In the genomic region with DNA sequence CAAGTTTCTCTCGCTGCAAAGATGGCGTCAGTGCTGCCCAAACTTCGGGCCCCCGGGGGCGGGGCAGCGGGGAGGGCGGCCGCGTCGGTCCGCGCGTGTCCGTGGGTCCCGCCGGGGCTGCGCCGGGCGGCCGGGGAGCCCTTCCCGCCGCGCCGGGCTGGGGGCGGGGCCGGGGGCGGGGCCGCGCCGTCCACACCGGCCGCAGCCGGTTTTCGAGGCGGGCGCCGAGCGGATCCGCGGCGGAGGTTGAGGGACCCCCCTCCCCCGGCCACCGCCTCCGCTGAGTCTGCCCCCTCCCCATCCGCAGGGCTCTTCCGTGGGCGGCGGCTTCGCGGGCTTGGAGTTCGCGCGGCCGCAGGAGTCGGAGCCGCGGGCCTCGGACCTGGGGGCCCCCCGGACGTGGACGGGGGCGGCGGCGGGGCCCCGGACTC, we compare ENCODE assay signal across 8 cellular contexts. TPM values are rescaled to one million over a fixed set of nuclear protein-coding genes. Genes with fewer than 3 reads are reported as not detected.
DNase-seq lines count a peak whose midpoint lies in the region; ATAC-seq and TF ChIP-seq lines count a peak whose summit lies in the region.

No MANE protein-coding gene starts in this region.

- H3K4me3 ChIP-seq in GM06990 (replicated peaks; ENCODE audit: low read depth, low read length) (peak overlapping the region; percentile 63), stomach (peak overlapping the region; percentile 65 to 85 (median 68))

- peaks cover 43 to 67% (median 59%) of the 10 kb centered on the region in 4 donors for H3K4me1 ChIP-seq in stomach

- ATAC-seq in HG02973 (IDR thresholded peaks at IDR 0.05; ENCODE audit: unreplicated experiment) (peak; percentile 2), T-helper 17 cell (peak; percentile 4), GM18907 (IDR thresholded peaks at IDR 0.05; ENCODE audit: unreplicated experiment) (no peak)

- H3K27me3 ChIP-seq in GM06990 (replicated peaks; ENCODE audit: control insufficient read depth, insufficient read depth, low read length) = no peaks in the 10 kb centered on the region
- peaks cover 0 to 6% (median 0%) of the 10 kb centered on the region in 3 donors for H3K27me3 ChIP-seq in stomach

- H3K27ac ChIP-seq in stomach = peak overlapping the region; percentile 83 to 97 (median 93)

- no peak for TF ChIP-seq POLR2A in stomach (IDR thresholded peaks at IDR 0.05)

- TF ChIP-seq EP300 in stomach (IDR thresholded peaks at IDR 0.05) = no peak

- no peaks in the 10 kb centered on the region for H3K9me3 ChIP-seq in T-helper 17 cell (ENCODE audit: control insufficient read depth, low read length, poor library complexity, severe bottlenecking)
- H3K9me3 ChIP-seq in stomach = no peaks in the 10 kb centered on the region

- H3K27ac Mint-ChIP-seq in T-helper 17 cell = no peak overlapping the region
- H3K27ac Mint-ChIP-seq in dendritic cell treated with granulocyte-macrophage colony-stimulating factor and Interleukin-4, amounts not matched to agents 40 ng/mL and 50 ng/mL, for 4 days = no peak overlapping the region

- WGBS in stomach, 5 donors = 0 to 1% (median 0%) methylated on average over 13 to 64 of the region's 65 CpGs; no CpG with 5 or more reads in 1 of the 5 donors

- DNase-seq in GM06990 (ENCODE audit: extremely low read depth, insufficient read length) (peak; percentile 55), T-helper 17 cell (peak in 2 of 3 donors; percentile 67 to 68), left kidney (ENCODE audit: low read depth, low spot score) (peak; percentile 79), stomach (no peak), COLO829 (ENCODE audit: low spot score) (no peak)

- peaks cover 15% of the 10 kb centered on the region for H3K4me1 Mint-ChIP-seq in T-helper 17 cell
- H3K4me1 Mint-ChIP-seq in dendritic cell treated with granulocyte-macrophage colony-stimulating factor and Interleukin-4, amounts not matched to agents 40 ng/mL and 50 ng/mL, for 4 days (ENCODE audit: low read depth) = peaks cover 47% of the 10 kb centered on the region

- H3K36me3 Mint-ChIP-seq in T-helper 17 cell (ENCODE audit: low read depth) = no peaks in the 10 kb centered on the region
- peaks cover 37% of the 10 kb centered on the region for H3K36me3 Mint-ChIP-seq in dendritic cell treated with granulocyte-macrophage colony-stimulating factor and Interleukin-4, amounts not matched to agents 40 ng/mL and 50 ng/mL, for 4 days (ENCODE audit: low read depth)

- peak overlapping the region; percentile 74 for H3K4me3 Mint-ChIP-seq in T-helper 17 cell
- peak overlapping the region; percentile 64 for H3K4me3 Mint-ChIP-seq in dendritic cell treated with granulocyte-macrophage colony-stimulating factor and Interleukin-4, amounts not matched to agents 40 ng/mL and 50 ng/mL, for 4 days

- H3K27me3 Mint-ChIP-seq in T-helper 17 cell = no peaks in the 10 kb centered on the region
- H3K27me3 Mint-ChIP-seq in dendritic cell treated with granulocyte-macrophage colony-stimulating factor and Interleukin-4, amounts not matched to agents 40 ng/mL and 50 ng/mL, for 4 days = peaks cover 33% of the 10 kb centered on the region

- H3K9me3 Mint-ChIP-seq in dendritic cell treated with granulocyte-macrophage colony-stimulating factor and Interleukin-4, amounts not matched to agents 40 ng/mL and 50 ng/mL, for 4 days = no peaks in the 10 kb centered on the region

- intact Hi-C loops in dendritic cell treated with granulocyte-macrophage colony-stimulating factor and Interleukin-4, amounts not matched to agents 40 ng/mL and 50 ng/mL, for 4 days (cut with micrococcal nuclease) = no loop called here
- intact Hi-C loops in stomach (cut with DNase I; ENCODE audit: low total_unique reads) = no loop called here

- TF ChIP-seq CTCF in GM06990 (IDR thresholded peaks at IDR 0.05; ENCODE audit: insufficient read depth, low read length, poor library complexity, severe bottlenecking) (no peak), stomach (IDR thresholded peaks at IDR 0.05) (no peak)

- peaks cover 10% of the 10 kb centered on the region for H3K36me3 ChIP-seq in GM06990 (ENCODE audit: control insufficient read depth, insufficient read depth, low read length)
- peaks cover 16 to 40% (median 37%) of the 10 kb centered on the region in 4 donors for H3K36me3 ChIP-seq in stomach

RNA-seq across cellular contexts. Expression of a gene that starts 0.5 kb away (rescaled TPM):
- total RNA-seq in T-helper 17 cell (100 to 1,000 TPM in 1 of 2 donors, 10 to 100 TPM in 1; 98.1 to 103 TPM), stomach (10 to 100 TPM in 3 of 5 donors, 1 to 10 TPM in 2; 7.1 to 60.5 (median 25.9) TPM)
- 10 to 100 TPM; 40.1 to 76.9 (median 57.4) TPM for polyA plus RNA-seq in stomach

RNA-seq across cellular contexts. Expression of a gene that starts 3.6 kb away (rescaled TPM):
- 100 to 1,000 TPM; 156 to 179 TPM for total RNA-seq in T-helper 17 cell
- total RNA-seq in stomach = 100 to 1,000 TPM in 1 of 5 donors, 10 to 100 TPM in 2, 1 to 10 TPM in 2; 3.6 to 117 (median 16.8) TPM
- polyA plus RNA-seq in stomach = 10 to 100 TPM; 17.1 to 24.3 (median 19.9) TPM

RNA-seq across cellular contexts. Expression of a gene that starts 32.2 kb away (rescaled TPM):
- total RNA-seq in T-helper 17 cell (10 to 100 TPM; 35.0 to 39.8 TPM), stomach (10 to 100 TPM; 12.3 to 49.6 (median 39.3) TPM)
- polyA plus RNA-seq in stomach = 10 to 100 TPM; 29.9 to 41.7 (median 37.7) TPM

RNA-seq across cellular contexts. Expression of a gene that starts 32.3 kb away (rescaled TPM):
- total RNA-seq in T-helper 17 cell (10 to 100 TPM; 44.0 to 53.2 TPM), stomach (100 to 1,000 TPM in 1 of 5 donors, 10 to 100 TPM in 3, 1 to 10 TPM in 1; 7.6 to 103 (median 35.8) TPM)
- 10 to 100 TPM; 30.2 to 56.2 (median 35.9) TPM for polyA plus RNA-seq in stomach

RNA-seq across cellular contexts. Expression of a gene that starts 43.6 kb away (rescaled TPM):
- total RNA-seq in T-helper 17 cell = not detected
- 10 to 100 TPM in 1 of 5 donors, 1 to 10 TPM in 3, not detected in 1; 1.1 to 16.9 (median 3.2) TPM for total RNA-seq in stomach
- 10 to 100 TPM in 1 of 3 donors, 1 to 10 TPM in 2; 8.5 to 26.2 (median 9.5) TPM for polyA plus RNA-seq in stomach

Comparison
In these comparisons a context has a peak if more than half of its experiments do, and no peak if none do; other contexts are left out.
1. DNase-seq: peak in GM06990 (single experiment), T-helper 17 cell (2 of 3) and left kidney (single experiment); none in stomach (single experiment) and COLO829 (single experiment).